In genomic region chr10:15023079-15023478, GRCh38 we compare ENCODE assay signal across 1 cellular context.
TF ChIP-seq lines count a peak whose summit lies in the region.

No MANE protein-coding gene starts in this region.

TF ChIP-seq in HEK293, 187 proteins besides CTCF, POLR2A, EP300 and RAD21 (continued from another document):
- TF ChIP-seq ZNF518A (tag by site-specific recombination; conservative IDR thresholded peaks at IDR 0.05; ENCODE audit: low read depth), result peak; percentile 88
- peak; percentile 76; the same call in 1 of the 2 replicates for TF ChIP-seq ZBTB1 (tag by site-specific recombination; IDR thresholded peaks at IDR 0.05)
- TF ChIP-seq RBAK (tag by site-specific recombination; IDR thresholded peaks at IDR 0.05), result peak; percentile 57; the same call in 1 of the 2 replicates
- TF ChIP-seq ZNF404 (tag by site-specific recombination; IDR thresholded peaks at IDR 0.05), result peak; percentile 80; the same call in 1 of the 2 replicates
- TF ChIP-seq ZNF501 (tag by site-specific recombination; IDR thresholded peaks at IDR 0.05), result peak; percentile 54; the same call in 1 of the 2 replicates
- TF ChIP-seq ZNF654 (tag by site-specific recombination; IDR thresholded peaks at IDR 0.05; ENCODE audit: low read depth), result peak; percentile 47
- TF ChIP-seq ZNF791 (tag by site-specific recombination; IDR thresholded peaks at IDR 0.05), result 0 out of 2 replicates have a peak, but pooled peaks have one; percentile 51
- peak; percentile 86; the same call in 1 of the 2 replicates for TF ChIP-seq ZNF19 (tag by site-specific recombination; IDR thresholded peaks at IDR 0.05; ENCODE audit: low read depth)
- peak; percentile 74; the same call in 1 of the 2 replicates for TF ChIP-seq ZNF558 (tag by site-specific recombination; IDR thresholded peaks at IDR 0.05)
- peak; percentile 89 for TF ChIP-seq ZNF140 (tag by site-specific recombination; IDR thresholded peaks at IDR 0.05)
- TF ChIP-seq ZNF426 (tag by site-specific recombination; IDR thresholded peaks at IDR 0.05), result peak; percentile 95
- peak; percentile 77 for TF ChIP-seq ZBTB11 (tag by site-specific recombination; conservative IDR thresholded peaks at IDR 0.05; ENCODE audit: low read depth)
- TF ChIP-seq ZNF292 (tag by site-specific recombination; IDR thresholded peaks at IDR 0.05; ENCODE audit: borderline replicate concordance, low read depth), result peak; percentile 67; the same call in 1 of the 2 replicates
- peak; percentile 33; the same call in 1 of the 2 replicates for TF ChIP-seq ZBTB21 (tag by site-specific recombination; IDR thresholded peaks at IDR 0.05)
- peak; percentile 46; the same call in 1 of the 2 replicates for TF ChIP-seq ZNF366 (tag by site-specific recombination; conservative IDR thresholded peaks at IDR 0.05)
- TF ChIP-seq ZNF704 (tag by site-specific recombination; IDR thresholded peaks at IDR 0.05), result 0 out of 2 replicates have a peak, but pooled peaks have one; percentile 29
- TF ChIP-seq ZNF629 (tag by site-specific recombination; IDR thresholded peaks at IDR 0.05), result peak; percentile 58
- peak; percentile 73 for TF ChIP-seq ZBTB8A (tag by site-specific recombination; IDR thresholded peaks at IDR 0.05)
- TF ChIP-seq ZNF433 (tag by site-specific recombination; IDR thresholded peaks at IDR 0.05; ENCODE audit: low read depth), result peak; percentile 84
- peak; percentile 82 for TF ChIP-seq ZNF510 (tag by site-specific recombination; IDR thresholded peaks at IDR 0.05; ENCODE audit: insufficient replicate concordance)
- peak; percentile 72; the same call in 1 of the 2 replicates for TF ChIP-seq ZFP37 (tag by site-specific recombination; IDR thresholded peaks at IDR 0.05)
- 0 out of 2 replicates have a peak, but pooled peaks have one; percentile 28 for TF ChIP-seq ZNF354C (tag by site-specific recombination; IDR thresholded peaks at IDR 0.05; ENCODE audit: borderline replicate concordance, low read depth)
- TF ChIP-seq ZNF302 (tag by site-specific recombination; IDR thresholded peaks at IDR 0.05; ENCODE audit: low read depth), result peak; percentile 72; the same call in 1 of the 2 replicates
- 0 out of 2 replicates have a peak, but pooled peaks have one; percentile 57 for TF ChIP-seq ZNF580 (tag by site-specific recombination; IDR thresholded peaks at IDR 0.05)
- peak; percentile 45 for TF ChIP-seq ZNF341 (tag by site-specific recombination; IDR thresholded peaks at IDR 0.05; ENCODE audit: low read depth)
- peak; percentile 82 for TF ChIP-seq ZNF560 (tag by site-specific recombination; IDR thresholded peaks at IDR 0.05; ENCODE audit: borderline replicate concordance)
- peak; percentile 71; the same call in 1 of the 2 replicates for TF ChIP-seq ZNF202 (tag by site-specific recombination; IDR thresholded peaks at IDR 0.05; ENCODE audit: borderline replicate concordance)
- TF ChIP-seq AEBP2 (tag by site-specific recombination; IDR thresholded peaks at IDR 0.05; ENCODE audit: borderline replicate concordance), result peak; percentile 59; the same call in 1 of the 2 replicates
